In genomic region chr3:186540444-186541226, GRCh38 we compare ENCODE assay signal across 8 cellular contexts. TPM values are rescaled to one million over a fixed set of nuclear protein-coding genes. Genes with fewer than 3 reads are reported as not detected.
DNase-seq lines count a peak whose midpoint lies in the region; ATAC-seq and TF ChIP-seq lines count a peak whose summit lies in the region.

No MANE protein-coding gene starts in this region.

- peak; percentile 45 for ATAC-seq in GM21526 (IDR thresholded peaks at IDR 0.05; ENCODE audit: low FRiP score, unreplicated experiment)

- H3K4me3 Mint-ChIP-seq in Calu3 (ENCODE audit: low read depth, unreplicated experiment): no peak overlapping the region
- H3K4me3 Mint-ChIP-seq in activated T-helper 1 cell treated with anti-CD3 and anti-CD28 coated beads, Interleukin-12 subunit alpha, Interleukin-12 subunit beta, Interleukin-2, Interleukin-4 antibody, amounts not matched to agents 30 ng/mL and 10 ng/mL and 1 ng/mL, durations not matched to agents 14 hours and 24 hours and 36 hours: no peak overlapping the region

- H3K27ac Mint-ChIP-seq in Calu3 (ENCODE audit: unreplicated experiment): no peak overlapping the region
- peak overlapping the region; percentile 1 for H3K27ac Mint-ChIP-seq in activated T-helper 1 cell treated with anti-CD3 and anti-CD28 coated beads, Interleukin-12 subunit alpha, Interleukin-12 subunit beta, Interleukin-2, Interleukin-4 antibody, amounts not matched to agents 30 ng/mL and 10 ng/mL and 1 ng/mL, durations not matched to agents 14 hours and 24 hours and 36 hours

- TF ChIP-seq CTCF in Calu3 (IDR thresholded peaks at IDR 0.05; ENCODE audit: unreplicated experiment) (peak; percentile 87), LNCAP (IDR thresholded peaks at IDR 0.05) (peak; percentile 74)

- CTCF ChIA-PET in Calu3 (lab: Charles Lee): interaction anchor here (0.6 to 3.6 kb wide), 36 partner anchors 11 to 640 kb away, joined by 3 to 39 read pairs (median 4); partner anchors contain the start of genes DGKG and DNAJB11

- no peak overlapping the region for H3K27ac ChIP-seq in substantia nigra (ENCODE audit: low read depth, low read length, poor library complexity, severe bottlenecking)

- H3K36me3 Mint-ChIP-seq in Calu3 (ENCODE audit: insufficient read depth, unreplicated experiment): peaks cover 6% of the 10 kb centered on the region
- H3K36me3 Mint-ChIP-seq in activated T-helper 1 cell treated with anti-CD3 and anti-CD28 coated beads, Interleukin-12 subunit alpha, Interleukin-12 subunit beta, Interleukin-2, Interleukin-4 antibody, amounts not matched to agents 30 ng/mL and 10 ng/mL and 1 ng/mL, durations not matched to agents 14 hours and 24 hours and 36 hours (ENCODE audit: low read depth): peaks cover 29% of the 10 kb centered on the region

- H3K4me1 Mint-ChIP-seq in Calu3 (ENCODE audit: low read depth, unreplicated experiment): peaks cover 12% of the 10 kb centered on the region
- H3K4me1 Mint-ChIP-seq in activated T-helper 1 cell treated with anti-CD3 and anti-CD28 coated beads, Interleukin-12 subunit alpha, Interleukin-12 subunit beta, Interleukin-2, Interleukin-4 antibody, amounts not matched to agents 30 ng/mL and 10 ng/mL and 1 ng/mL, durations not matched to agents 14 hours and 24 hours and 36 hours (ENCODE audit: low read depth): peaks cover 52% of the 10 kb centered on the region

- no peaks in the 10 kb centered on the region for H3K9me3 Mint-ChIP-seq in Calu3 (ENCODE audit: low read depth, unreplicated experiment)
- no peaks in the 10 kb centered on the region for H3K9me3 Mint-ChIP-seq in activated T-helper 1 cell treated with anti-CD3 and anti-CD28 coated beads, Interleukin-12 subunit alpha, Interleukin-12 subunit beta, Interleukin-2, Interleukin-4 antibody, amounts not matched to agents 30 ng/mL and 10 ng/mL and 1 ng/mL, durations not matched to agents 14 hours and 24 hours and 36 hours

- intact Hi-C loops in Calu3 (cut with micrococcal nuclease; ENCODE audit: unreplicated experiment): loop anchor here (1.0 to 10.0 kb wide), 5 partner anchors 68 to 557 kb away; no protein-coding TSS in a partner anchor
- intact Hi-C loops in activated T-helper 1 cell treated with anti-CD3 and anti-CD28 coated beads, Interleukin-12 subunit alpha, Interleukin-12 subunit beta, Interleukin-2, Interleukin-4 antibody, amounts not matched to agents 30 ng/mL and 10 ng/mL and 1 ng/mL, durations not matched to agents 14 hours and 24 hours and 36 hours (cut with micrococcal nuclease): loop anchor here (1.0 to 2.0 kb wide), 5 partner anchors 281 to 880 kb away; no protein-coding TSS in a partner anchor

- no peaks in the 10 kb centered on the region for H3K27me3 Mint-ChIP-seq in Calu3 (ENCODE audit: unreplicated experiment)
- no peaks in the 10 kb centered on the region for H3K27me3 Mint-ChIP-seq in activated T-helper 1 cell treated with anti-CD3 and anti-CD28 coated beads, Interleukin-12 subunit alpha, Interleukin-12 subunit beta, Interleukin-2, Interleukin-4 antibody, amounts not matched to agents 30 ng/mL and 10 ng/mL and 1 ng/mL, durations not matched to agents 14 hours and 24 hours and 36 hours (ENCODE audit: insufficient read depth)

- peak; percentile 89 for DNase-seq in Calu3
- peak; percentile 72 for DNase-seq in RPMI7951 (ENCODE audit: low read depth)
- DNase-seq in activated T-helper 1 cell treated with anti-CD3 and anti-CD28 coated beads, Interleukin-12 subunit alpha, Interleukin-12 subunit beta, Interleukin-2, Interleukin-4 antibody, amounts not matched to agents 30 ng/mL and 10 ng/mL and 1 ng/mL, durations not matched to agents 14 hours and 24 hours and 36 hours (ENCODE audit: low spot score): peak; percentile 76
- DNase-seq in fibroblast of peridontal ligament (ENCODE audit: extremely low read depth): peak; percentile 80
- DNase-seq in non-pigmented ciliary epithelial cell (ENCODE audit: low read depth): peak; percentile 48
- peak in 39 of 49 donors; percentile 3 to 72 (median 50) for DNase-seq in substantia nigra (lab: John Stamatoyannopoulos, UW)

- BruUV-seq in Calu3 (replicated peaks; lab: Mats Ljungman, UMichigan): no TSS peak

RNA-seq across cellular contexts. Expression of gene CRYGS, which starts 3.5 kb away (rescaled TPM):
- total RNA-seq in Calu3 (2022): 7.2 and 9.5 TPM in 2 replicates
- total RNA-seq in RPMI7951 (2014; rRNA removed; shearing (Covaris generic)): 0.49 and 1.1 TPM in 2 replicates
- total RNA-seq in activated T-helper 1 cell treated with anti-CD3 and anti-CD28 coated beads, Interleukin-12 subunit alpha, Interleukin-12 subunit beta, Interleukin-2, Interleukin-4 antibody, amounts not matched to agents 30 ng/mL and 10 ng/mL and 1 ng/mL, durations not matched to agents 14 hours and 24 hours and 36 hours: 3.2 TPM in 2 replicates

RNA-seq across cellular contexts. Expression of gene TBCCD1, which starts 26.5 kb away (rescaled TPM):
- 21.0 and 25.1 TPM in 2 replicates for total RNA-seq in Calu3 (2022)
- total RNA-seq in RPMI7951 (2014; rRNA removed; shearing (Covaris generic)): 18.1 and 22.6 TPM in 2 replicates
- total RNA-seq in activated T-helper 1 cell treated with anti-CD3 and anti-CD28 coated beads, Interleukin-12 subunit alpha, Interleukin-12 subunit beta, Interleukin-2, Interleukin-4 antibody, amounts not matched to agents 30 ng/mL and 10 ng/mL and 1 ng/mL, durations not matched to agents 14 hours and 24 hours and 36 hours: 17.7 and 19.2 TPM in 2 replicates

RNA-seq across cellular contexts. Expression of gene DNAJB11, which starts 29.9 kb away (rescaled TPM):
- total RNA-seq in Calu3 (2022): 171 and 181 TPM in 2 replicates
- 80.0 and 94.7 TPM in 2 replicates for total RNA-seq in RPMI7951 (2014; rRNA removed; shearing (Covaris generic))
- total RNA-seq in activated T-helper 1 cell treated with anti-CD3 and anti-CD28 coated beads, Interleukin-12 subunit alpha, Interleukin-12 subunit beta, Interleukin-2, Interleukin-4 antibody, amounts not matched to agents 30 ng/mL and 10 ng/mL and 1 ng/mL, durations not matched to agents 14 hours and 24 hours and 36 hours: 71.0 and 75.8 TPM in 2 replicates
